Comparison of ENCODE assay signal across 14 cellular contexts in genomic region chr1:109615879-109616278, GRCh38. TPM values are rescaled to one million over a fixed set of nuclear protein-coding genes. Genes with fewer than 3 reads are reported as not detected.
DNase-seq lines count a peak whose midpoint lies in the region; ATAC-seq and TF ChIP-seq lines count a peak whose summit lies in the region.
"Had no signal": no experiment of that assay in that cellular context is flagged by ENCODE, and none has a peak within 500 bp of the region (broad histone marks: within the 10 kb centered on the region; RNA-seq: fewer than 3 reads in every experiment).

No MANE protein-coding gene starts in this region.

- H3K36me3 Mint-ChIP-seq in endodermal cell (ENCODE audit: low read depth): no peaks in the 10 kb centered on the region

- H3K36me3 ChIP-seq in endodermal cell (ENCODE audit: control insufficient read depth, insufficient read depth, low read length) (no peaks in the 10 kb centered on the region), neutrophil (no peaks in the 10 kb centered on the region)

- H3K4me3 ChIP-seq in endodermal cell (ENCODE audit: low read length) (no peak overlapping the region), neutrophil (ENCODE audit: low read depth in 1 of 2, low read length in 1 of 2) (peak overlapping the region; percentile 39 to 46)
- H3K4me3 ChIP-seq: SK-N-MC had no signal

- no peak for ATAC-seq in GM21529 (IDR thresholded peaks at IDR 0.05; ENCODE audit: unreplicated experiment)

- H3K4me1 Mint-ChIP-seq in endodermal cell: peaks cover 25% of the 10 kb centered on the region

- H3K27me3 ChIP-seq in endodermal cell (ENCODE audit: control insufficient read depth, insufficient read depth, low read length, poor library complexity, severe bottlenecking) (no peaks in the 10 kb centered on the region), neutrophil (no peaks in the 10 kb centered on the region)

- H3K27me3 Mint-ChIP-seq in endodermal cell (ENCODE audit: insufficient read depth): no peaks in the 10 kb centered on the region
- H3K27me3 Mint-ChIP-seq: activated T-cell treated with anti-CD3 and anti-CD28 coated beads, Interleukin-2, amount 50 U/mL, for 24 hours had no signal

- H3K27ac ChIP-seq in endodermal cell (ENCODE audit: low read depth, low read length) (no peak overlapping the region), neutrophil (peak overlapping the region; percentile 97)
- H3K27ac ChIP-seq: SK-N-MC had no signal

- WGBS in endodermal cell (ENCODE audit: insufficient coverage in 1 of 2, insufficient read length in 1 of 2), 2 experiments: 89% methylated on average over 3 of the region's 3 CpGs; no CpG with 5 or more reads in 1 of the 2 experiments

- no peak overlapping the region for H3K27ac Mint-ChIP-seq in endodermal cell

- no peaks in the 10 kb centered on the region for H3K9me3 ChIP-seq in endodermal cell (ENCODE audit: control insufficient read depth, low read length)
- H3K9me3 ChIP-seq in neutrophil: no peaks in the 10 kb centered on the region

- TF ChIP-seq CTCF in GM20000 (IDR thresholded peaks at IDR 0.05; ENCODE audit: extremely low read depth, missing control alignments) (no peak), endodermal cell (conservative IDR thresholded peaks at IDR 0.05) (no peak), neutrophil (IDR thresholded peaks at IDR 0.05) (peak; percentile 65)

- H3K4me1 ChIP-seq in endodermal cell (ENCODE audit: control insufficient read depth, insufficient read depth, low read length) (no peaks in the 10 kb centered on the region), neutrophil (ENCODE audit: control insufficient read depth in 1 of 2, insufficient read depth in 1 of 2, low read depth in 1 of 2, low read length in 1 of 2) (peaks cover 68 to 81% of the 10 kb centered on the region in 2 experiments)

- DNase-seq in GM20000 (ENCODE audit: low spot score): peak; percentile 32
- DNase-seq in RPMI8226: peak; percentile 24
- peak; percentile 34 for DNase-seq in endodermal cell
- no peak for DNase-seq in OCI-M2 (lab: John Stamatoyannopoulos, UW; ENCODE audit: unreplicated experiment)
- DNase-seq in COLO829 (ENCODE audit: low spot score): no peak
- no peak for DNase-seq in inferior parietal cortex (ENCODE audit: extremely low spot score)
- DNase-seq: activated T-cell treated with anti-CD3 and anti-CD28 coated beads, Interleukin-2, amount 50 U/mL, for 24 hours; effector CD4-positive, alpha-beta T cell; NCI-H1417 treated with DMSO at 0.1 percent for 48 hours; stimulated activated CD4-positive, alpha-beta T cell treated with anti-CD3 and anti-CD28 coated beads, Interleukin-12 subunit alpha, Interleukin-12 subunit beta, amount 100 ng/mL, for 4 hours had no signal

- no peak overlapping the region for H3K4me3 Mint-ChIP-seq in endodermal cell
- H3K4me3 Mint-ChIP-seq: activated T-cell treated with anti-CD3 and anti-CD28 coated beads, Interleukin-2, amount 50 U/mL, for 24 hours had no signal

- H3K9ac ChIP-seq in endodermal cell (ENCODE audit: extremely low read depth, low read length, poor library complexity, severe bottlenecking): no peak overlapping the region

- no peaks in the 10 kb centered on the region for H3K9me3 Mint-ChIP-seq in endodermal cell
- H3K9me3 Mint-ChIP-seq: activated T-cell treated with anti-CD3 and anti-CD28 coated beads, Interleukin-2, amount 50 U/mL, for 24 hours had no signal

RNA-seq across cellular contexts. Expression of gene GNAT2, which starts 3.5 kb away (rescaled TPM):
- not detected for total RNA-seq in endodermal cell
- polyA plus RNA-seq in endodermal cell (2013, experiment 1 of 2): not detected
- not detected for polyA plus RNA-seq in endodermal cell (2013, experiment 2 of 2)
- total RNA-seq: subcutaneous adipose tissue had no signal

RNA-seq across cellular contexts. Expression of gene AMPD2, which starts 3.8 kb away (rescaled TPM):
- 10 to 100 TPM; 55.7 to 69.3 TPM for total RNA-seq in endodermal cell
- polyA plus RNA-seq in endodermal cell (2013, experiment 1 of 2): 68.6 TPM
- 68.8 TPM for polyA plus RNA-seq in endodermal cell (2013, experiment 2 of 2)

RNA-seq across cellular contexts. Expression of gene GSTM4, which starts 40.0 kb away (rescaled TPM):
- total RNA-seq in endodermal cell: 10 to 100 TPM; 20.1 to 28.5 TPM
- polyA plus RNA-seq in endodermal cell (2013, experiment 1 of 2): 21.7 TPM
- 16.9 TPM for polyA plus RNA-seq in endodermal cell (2013, experiment 2 of 2)

RNA-seq across cellular contexts. Expression of gene GSTM2, which starts 52.0 kb away (rescaled TPM):
- total RNA-seq in endodermal cell: 10 to 100 TPM; 18.4 to 30.3 TPM
- 68.2 TPM for polyA plus RNA-seq in endodermal cell (2013, experiment 1 of 2)
- 52.4 TPM for polyA plus RNA-seq in endodermal cell (2013, experiment 2 of 2)

Comparison
In these comparisons a context has a peak if more than half of its experiments do, and no peak if none do; other contexts are left out.
1. DNase-seq: peak in GM20000 (single experiment), RPMI8226 (single experiment) and endodermal cell (single experiment); none in OCI-M2 (single experiment), COLO829 (single experiment) and inferior parietal cortex (single experiment).